Comparison of ENCODE assay signal across 20 cellular contexts in genomic region chr9:115746496-115746895, GRCh38.
A peak's percentile ranks its signal among the peaks of the same experiment; 100 is the strongest.
DNase-seq lines count a peak whose midpoint lies in the region; ATAC-seq and TF ChIP-seq lines count a peak whose summit lies in the region.
"Had no signal": no experiment of that assay in that cellular context is flagged by ENCODE, and none has a peak within 500 bp of the region (broad histone marks: within the 10 kb centered on the region; RNA-seq: fewer than 3 reads in every experiment).

No MANE protein-coding gene starts in this region.

- H3K9me3 ChIP-seq in adipocyte (ENCODE audit: control insufficient read depth, low read length), result no peaks in the 10 kb centered on the region
- H3K9me3 ChIP-seq: BLaER1 had no signal

- CTCF ChIA-PET in HEK293T (lab: Yijun Ruan, JAX), result no interaction called here

- no peak overlapping the region for H3K9ac ChIP-seq in adipocyte (ENCODE audit: low read length)
- H3K9ac ChIP-seq: BLaER1 had no signal

- POLR2A ChIA-PET in HEK293T (lab: Yijun Ruan, JAX), result no interaction called here

- H3K4me1 ChIP-seq in adipocyte (ENCODE audit: control insufficient read depth, insufficient read depth, low read length), result no peaks in the 10 kb centered on the region
- H3K4me1 ChIP-seq: BLaER1 had no signal

- DNase-seq in AG10803 (ENCODE audit: low read depth) (peak; percentile 40), adipocyte (ENCODE audit: low read depth) (peak; percentile 52), choroid plexus epithelial cell (ENCODE audit: low read depth) (peak; percentile 78), non-pigmented ciliary epithelial cell (ENCODE audit: low read depth) (peak; percentile 51), HEK293T (ENCODE audit: extremely low spot score) (no peak), GOT3 (lab: John Stamatoyannopoulos, UW) (no peak), hippocampal formation (lab: John Stamatoyannopoulos, UW) (no peak)
- DNase-seq: 8988T; CD8-positive, alpha-beta memory T cell; DMS79 treated with DMSO at 0.1 percent for 48 hours; GF-D8; H7; NCI-H187 treated with DMSO at 0.1 percent for 48 hours; NCI-H2171; NCI-H446 treated with DMSO at 0.1 percent for 48 hours; NK-92 treated with Interleukin-12 subunit alpha and Interleukin-12 subunit beta, amount 100 ng/mL, for 24 hours; OCI-M1; RPMI8226 had no signal

- no peaks in the 10 kb centered on the region for H3K36me3 ChIP-seq in adipocyte (ENCODE audit: control insufficient read depth, insufficient read depth, low read length, severe bottlenecking)
- H3K36me3 ChIP-seq: BLaER1 had no signal

- H3K4me3 ChIP-seq in AG10803 (ENCODE audit: low read length), result no peak overlapping the region
- H3K4me3 ChIP-seq in adipocyte (ENCODE audit: low read length), result no peak overlapping the region
- H3K4me3 ChIP-seq in choroid plexus epithelial cell (ENCODE audit: low read depth, low read length), result no peak overlapping the region
- H3K4me3 ChIP-seq: BLaER1 had no signal

- no peaks in the 10 kb centered on the region for H3K27me3 ChIP-seq in adipocyte (replicated peaks; ENCODE audit: control insufficient read depth, insufficient read depth, low read length)
- H3K27me3 ChIP-seq: BLaER1 had no signal

- ATAC-seq in GM21619 (IDR thresholded peaks at IDR 0.05; ENCODE audit: unreplicated experiment), result no peak

- no peak for TF ChIP-seq CTCF in AG10803 (conservative IDR thresholded peaks at IDR 0.05; ENCODE audit: low read length)
- TF ChIP-seq CTCF in choroid plexus epithelial cell (conservative IDR thresholded peaks at IDR 0.05; ENCODE audit: low read depth, low read length), result no peak

TF ChIP-seq in HEK293T, 16 proteins besides CTCF, POLR2A, EP300 and RAD21:
- TF ChIP-seq HDGF (IDR thresholded peaks at IDR 0.05; ENCODE audit: borderline replicate concordance) (no peak), FOXA1 (IDR thresholded peaks at IDR 0.05) (no peak), BHLHE40 (IDR thresholded peaks at IDR 0.05; ENCODE audit: borderline replicate concordance) (no peak), TARDBP (IDR thresholded peaks at IDR 0.05) (no peak), PKNOX1 (IDR thresholded peaks at IDR 0.05) (no peak), NFRKB (IDR thresholded peaks at IDR 0.05) (no peak), LEF1 (IDR thresholded peaks at IDR 0.05; ENCODE audit: borderline replicate concordance) (no peak), SUZ12 (IDR thresholded peaks at IDR 0.05) (no peak), FOXK2 (IDR thresholded peaks at IDR 0.05) (no peak), SP1 (IDR thresholded peaks at IDR 0.05) (no peak), ZNF384 (IDR thresholded peaks at IDR 0.05) (no peak), FOXM1 (IDR thresholded peaks at IDR 0.05; ENCODE audit: borderline replicate concordance) (no peak), ARNT (IDR thresholded peaks at IDR 0.05) (no peak), L3MBTL2 (conservative IDR thresholded peaks at IDR 0.05) (no peak), CTBP1 (IDR thresholded peaks at IDR 0.05; ENCODE audit: borderline replicate concordance) (no peak), ELF4 (IDR thresholded peaks at IDR 0.05) (no peak)

Comparison
In these comparisons a context has a peak if more than half of its experiments do, and no peak if none do; other contexts are left out.
1. DNase-seq: peak in AG10803 (single experiment), adipocyte (single experiment), choroid plexus epithelial cell (single experiment) and non-pigmented ciliary epithelial cell (single experiment); none in HEK293T (single experiment), GOT3 (single experiment) and hippocampal formation (0 of 2).